1 cellular context compared by ENCODE assay signal in genomic region chr14:67331368-67332125, GRCh38.
TF ChIP-seq lines count a peak whose summit lies in the region.

No MANE protein-coding gene starts in this region.

TF ChIP-seq in IMR-90, 13 proteins besides CTCF, POLR2A, EP300 and RAD21 (continued from another document):
- no peak for TF ChIP-seq MXI1 (IDR thresholded peaks at IDR 0.05; ENCODE audit: borderline replicate concordance, low read depth, low read length)
